Comparison of ENCODE assay signal across 1 cellular context in genomic region chr17:32504166-32504990, GRCh38.
TF ChIP-seq lines count a peak whose summit lies in the region.

No MANE protein-coding gene starts in this region.

TF ChIP-seq in GM23338, 12 proteins besides CTCF, POLR2A, EP300 and RAD21:
- no peak for TF ChIP-seq ZNF462 (CRISPR knock-in tag; IDR thresholded peaks at IDR 0.05)
- no peak for TF ChIP-seq ZNF114 (CRISPR knock-in tag; IDR thresholded peaks at IDR 0.05)
- TF ChIP-seq STAT1 (IDR thresholded peaks at IDR 0.05; ENCODE audit: unreplicated experiment), result no peak
- TF ChIP-seq JUNB (IDR thresholded peaks at IDR 0.05; ENCODE audit: unreplicated experiment), result no peak
